ENCODE assay signal across 13 cellular contexts in genomic region chr6:42281570-42281969, GRCh38.
A peak's percentile ranks its signal among the peaks of the same experiment; 100 is the strongest.
DNase-seq lines count a peak whose midpoint lies in the region; ATAC-seq, FAIRE-seq and TF ChIP-seq lines count a peak whose summit lies in the region.
"Had no signal": no experiment of that assay in that cellular context is flagged by ENCODE, and none has a peak within 500 bp of the region (broad histone marks: within the 10 kb centered on the region; RNA-seq: fewer than 3 reads in every experiment).

No MANE protein-coding gene starts in this region.

- H3K4me1 Mint-ChIP-seq in activated T-cell treated with anti-CD3 and anti-CD28 coated beads, Interleukin-2, amount 50 U/mL, for 24 hours (ENCODE audit: low read depth): peaks cover 60% of the 10 kb centered on the region
- H3K4me1 Mint-ChIP-seq in progenitor cell of endocrine pancreas (ENCODE audit: low read depth): peaks cover 15% of the 10 kb centered on the region

- intact Hi-C loops in ascending aorta (cut with DNase I): no loop called here

- peak overlapping the region; percentile 35 for H3K27ac ChIP-seq in foreskin keratinocyte
- no peak overlapping the region for H3K27ac ChIP-seq in ascending aorta
- H3K27ac ChIP-seq: VCaP had no signal

- TF ChIP-seq POLR2A in GM12892 (IDR thresholded peaks at IDR 0.05; ENCODE audit: low read depth, low read length): no peak

- H3K4me3 Mint-ChIP-seq in activated T-cell treated with anti-CD3 and anti-CD28 coated beads, Interleukin-2, amount 50 U/mL, for 24 hours: no peak overlapping the region
- no peak overlapping the region for H3K4me3 Mint-ChIP-seq in progenitor cell of endocrine pancreas (ENCODE audit: low read depth)
- H3K4me3 Mint-ChIP-seq: HFFc6 had no signal

- peak; percentile 24 for DNase-seq in stimulated activated CD4-positive, alpha-beta T cell treated with anti-CD3 and anti-CD28 coated beads, Interleukin-1b, Interleukin-23, amount 100 ng/mL, for 48 hours
- DNase-seq in stimulated activated CD4-positive, alpha-beta T cell treated with anti-CD3 and anti-CD28 coated beads, Interleukin-12 subunit alpha, Interleukin-12 subunit beta, amount 100 ng/mL, for 4 hours: no peak
- DNase-seq in activated T-cell treated with anti-CD3 and anti-CD28 coated beads, Interleukin-2, amount 50 U/mL, for 24 hours: peak; percentile 61
- DNase-seq in foreskin keratinocyte: no peak
- DNase-seq in progenitor cell of endocrine pancreas (ENCODE audit: low spot score, unreplicated experiment): no peak
- no peak for DNase-seq in COLO829 (ENCODE audit: low spot score)
- DNase-seq in ascending aorta (ENCODE audit: low spot score in 2 of 2): no peak
- no peak for DNase-seq in GM12892 (ENCODE audit: insufficient read length)
- DNase-seq: HFFc6, NCI-H1092 treated with DMSO at 0.1 percent for 48 hours, nucleus accumbens had no signal

- H3K9me3 Mint-ChIP-seq in activated T-cell treated with anti-CD3 and anti-CD28 coated beads, Interleukin-2, amount 50 U/mL, for 24 hours: no peaks in the 10 kb centered on the region
- H3K9me3 Mint-ChIP-seq in progenitor cell of endocrine pancreas (ENCODE audit: low read depth): peaks cover 4% of the 10 kb centered on the region
- H3K9me3 Mint-ChIP-seq: HFFc6 had no signal

- peak overlapping the region; percentile 16 for H3K27ac Mint-ChIP-seq in activated T-cell treated with anti-CD3 and anti-CD28 coated beads, Interleukin-2, amount 50 U/mL, for 24 hours
- H3K27ac Mint-ChIP-seq in progenitor cell of endocrine pancreas: no peak overlapping the region
- H3K27ac Mint-ChIP-seq: HFFc6 had no signal

- no peaks in the 10 kb centered on the region for H3K27me3 Mint-ChIP-seq in activated T-cell treated with anti-CD3 and anti-CD28 coated beads, Interleukin-2, amount 50 U/mL, for 24 hours
- H3K27me3 Mint-ChIP-seq in progenitor cell of endocrine pancreas: no peaks in the 10 kb centered on the region

- no peaks in the 10 kb centered on the region for H3K36me3 ChIP-seq in ascending aorta

- H3K36me3 Mint-ChIP-seq in activated T-cell treated with anti-CD3 and anti-CD28 coated beads, Interleukin-2, amount 50 U/mL, for 24 hours (ENCODE audit: low read depth): peaks cover 8% of the 10 kb centered on the region
- no peaks in the 10 kb centered on the region for H3K36me3 Mint-ChIP-seq in progenitor cell of endocrine pancreas (ENCODE audit: insufficient read depth)

- ATAC-seq in foreskin keratinocyte: peak; percentile 7

- H3K4me1 ChIP-seq in foreskin keratinocyte (peaks cover 34% of the 10 kb centered on the region), ascending aorta (peaks cover 0 to 11% of the 10 kb centered on the region in 2 donors)

- FAIRE-seq in GM12892 (lab: Jason Lieb, UNC): no peak
- FAIRE-seq: urothelium cell line had no signal

- H3K27me3 ChIP-seq in foreskin keratinocyte (no peaks in the 10 kb centered on the region), ascending aorta (no peaks in the 10 kb centered on the region)

- no peak overlapping the region for H3K4me3 ChIP-seq in ascending aorta

- H3K9me3 ChIP-seq in ascending aorta: no peaks in the 10 kb centered on the region

- TF ChIP-seq CTCF in foreskin keratinocyte (conservative IDR thresholded peaks at IDR 0.05): no peak
- TF ChIP-seq CTCF in progenitor cell of endocrine pancreas (IDR thresholded peaks at IDR 0.05; ENCODE audit: unreplicated experiment): no peak
- no peak for TF ChIP-seq CTCF in ascending aorta (IDR thresholded peaks at IDR 0.05)

Comparison
In these comparisons a context has a peak if more than half of its experiments do, and no peak if none do; other contexts are left out.
1. DNase-seq: peak in stimulated activated CD4-positive, alpha-beta T cell treated with anti-CD3 and anti-CD28 coated beads, Interleukin-1b, Interleukin-23, amount 100 ng/mL, for 48 hours (single experiment) and activated T-cell treated with anti-CD3 and anti-CD28 coated beads, Interleukin-2, amount 50 U/mL, for 24 hours (single experiment); none in stimulated activated CD4-positive, alpha-beta T cell treated with anti-CD3 and anti-CD28 coated beads, Interleukin-12 subunit alpha, Interleukin-12 subunit beta, amount 100 ng/mL, for 4 hours (single experiment), foreskin keratinocyte (0 of 2), progenitor cell of endocrine pancreas (single experiment), COLO829 (single experiment), ascending aorta (0 of 2) and GM12892 (single experiment).